ENCODE assay signal across 9 cellular contexts in the genomic region with DNA sequence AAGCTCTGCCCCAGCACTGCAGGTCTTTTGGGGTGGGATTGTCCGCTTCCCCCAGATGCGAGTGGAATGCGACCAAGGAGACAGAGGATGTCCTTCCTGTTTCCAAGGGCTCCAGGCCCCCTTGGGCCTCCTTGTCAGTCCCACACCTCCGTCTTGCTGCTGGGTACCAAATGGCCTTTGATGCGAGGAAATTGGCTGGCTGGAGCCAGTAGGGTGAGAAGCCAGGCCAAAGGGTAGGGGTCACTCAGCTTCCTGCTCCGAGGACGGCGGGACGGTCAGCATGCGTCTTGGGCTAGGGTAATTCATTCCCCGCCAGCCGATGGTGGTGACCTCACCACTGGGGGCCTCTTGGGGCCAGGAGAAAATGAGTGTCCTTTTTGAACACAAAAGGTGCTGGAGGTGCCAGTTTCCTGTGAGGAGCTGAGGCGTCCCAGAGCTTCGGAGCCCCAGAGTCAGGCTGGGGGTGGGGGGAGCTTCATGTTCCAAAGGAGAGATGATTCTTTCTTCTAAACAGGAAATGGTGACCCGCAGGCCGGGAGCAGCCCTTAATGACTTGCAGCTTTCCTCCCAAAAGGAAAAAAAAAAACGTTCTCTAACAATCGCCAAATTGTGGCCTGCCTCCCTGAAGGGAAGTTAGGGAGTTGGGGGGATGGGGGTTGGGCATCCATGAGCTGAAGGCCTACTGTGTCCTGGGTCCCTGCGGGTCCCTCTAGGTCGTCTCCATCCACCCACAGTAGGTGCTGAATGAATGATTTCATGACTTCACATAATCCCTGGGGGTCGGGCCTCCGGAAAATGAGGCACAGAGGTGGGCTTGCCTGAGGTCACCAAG. TPM values are rescaled to one million over a fixed set of nuclear protein-coding genes. Genes with fewer than 3 reads are reported as not detected.
DNase-seq lines count a peak whose midpoint lies in the region; ATAC-seq, FAIRE-seq and TF ChIP-seq lines count a peak whose summit lies in the region.
"Had no signal": no experiment of that assay in that cellular context is flagged by ENCODE, and none has a peak within 500 bp of the region (broad histone marks: within the 10 kb centered on the region; RNA-seq: fewer than 3 reads in every experiment).

No MANE protein-coding gene starts in this region.

- no peak overlapping the region for H3K27ac Mint-ChIP-seq in immature natural killer cell

- no peaks in the 10 kb centered on the region for H3K9me3 ChIP-seq in HUES6 (ENCODE audit: control insufficient read depth, insufficient read depth, low read depth, low read length)
- no peaks in the 10 kb centered on the region for H3K9me3 ChIP-seq in left lung
- H3K9me3 ChIP-seq in suprapubic skin = no peaks in the 10 kb centered on the region

- H3K36me3 Mint-ChIP-seq in immature natural killer cell = no peaks in the 10 kb centered on the region

- H3K4me3 ChIP-seq in HUES6 (ENCODE audit: low read depth, low read length) (no peak overlapping the region), left lung (no peak overlapping the region), suprapubic skin (no peak overlapping the region)

- peaks cover 70% of the 10 kb centered on the region for H3K4me1 ChIP-seq in HUES6 (ENCODE audit: control insufficient read depth, insufficient read depth, low read length)
- H3K4me1 ChIP-seq in left lung = peaks cover 24 to 47% of the 10 kb centered on the region in 2 donors
- H3K4me1 ChIP-seq in suprapubic skin = peaks cover 38% of the 10 kb centered on the region

- no peak for TF ChIP-seq CTCF in left lung (IDR thresholded peaks at IDR 0.05)
- no peak for TF ChIP-seq CTCF in suprapubic skin (IDR thresholded peaks at IDR 0.05)
- TF ChIP-seq CTCF in D721Med (IDR thresholded peaks at IDR 0.05; ENCODE audit: insufficient read depth, missing control alignments) = no peak

- H3K9me3 Mint-ChIP-seq in immature natural killer cell = no peaks in the 10 kb centered on the region

- no peak for TF ChIP-seq EP300 in suprapubic skin (IDR thresholded peaks at IDR 0.05)

- H3K27me3 ChIP-seq in HUES6 (ENCODE audit: control insufficient read depth, insufficient read depth, low read length) (no peaks in the 10 kb centered on the region), left lung (no peaks in the 10 kb centered on the region), suprapubic skin (no peaks in the 10 kb centered on the region)

- peaks cover 5 to 10% (median 7%) of the 10 kb centered on the region in 3 donors for H3K27me3 Mint-ChIP-seq in immature natural killer cell (ENCODE audit: low read depth in 3 of 3)

- WGBS in suprapubic skin = 26% methylated on average over 19 of the region's 22 CpGs

- no peak overlapping the region for H3K4me3 Mint-ChIP-seq in immature natural killer cell

- ATAC-seq in left lung = peak; percentile 27
- ATAC-seq in GM21786 (IDR thresholded peaks at IDR 0.05; ENCODE audit: unreplicated experiment) = no peak

- H3K4me1 Mint-ChIP-seq in immature natural killer cell = peaks cover 0 to 2% of the 10 kb centered on the region in 2 donors

- H3K36me3 ChIP-seq in HUES6 (ENCODE audit: control insufficient read depth, insufficient read depth, low read length) = peaks cover 28% of the 10 kb centered on the region
- peaks cover 0 to 9% of the 10 kb centered on the region in 2 donors for H3K36me3 ChIP-seq in left lung
- H3K36me3 ChIP-seq in suprapubic skin = no peaks in the 10 kb centered on the region

- no peak for TF ChIP-seq POLR2A in suprapubic skin (IDR thresholded peaks at IDR 0.05)

- H3K27ac ChIP-seq in HUES6 (ENCODE audit: low read depth, low read length) = peak overlapping the region; percentile 26; the same call in 1 of the 2 replicates
- H3K27ac ChIP-seq in cingulate gyrus (ENCODE audit: low read depth, low read length) = peak overlapping the region; percentile 55
- peak overlapping the region; percentile 75 for H3K27ac ChIP-seq in left lung
- H3K27ac ChIP-seq in suprapubic skin = peak overlapping the region; percentile 84

- no peak for FAIRE-seq in D721Med (lab: Jason Lieb, UNC)

- intact Hi-C loops in left lung (cut with DNase I) = loop anchor here in 1 of 2 donors (10.0 kb wide), 1 partner anchor 75 kb away; no protein-coding TSS in a partner anchor

- H3K9ac ChIP-seq in HUES6 (ENCODE audit: low read length) = peak overlapping the region; percentile 36

- peak; percentile 49 to 68 for DNase-seq in left lung
- peak; percentile 84 to 89 for DNase-seq in suprapubic skin (ENCODE audit: low spot score in 2 of 2)
- DNase-seq in NCI-H2227 treated with DMSO at 0.1 percent for 48 hours (lab: John Stamatoyannopoulos, UW) = no peak
- no peak for DNase-seq in D721Med (ENCODE audit: insufficient read length, low spot score)
- no peak for DNase-seq in immature natural killer cell
- DNase-seq: effector CD4-positive, alpha-beta T cell had no signal

RNA-seq across cellular contexts. Expression of a gene that starts 6.7 kb away (rescaled TPM):
- 1 to 10 TPM; 2.8 to 4.1 TPM for total RNA-seq in left lung
- total RNA-seq in suprapubic skin = 1 to 10 TPM in 3 of 4 donors, under 1 TPM in 1; 0.56 to 4.1 (median 1.4) TPM
- under 1 TPM in 2 of 3 donors, not detected in 1; 0.36 to 0.68 TPM for polyA plus RNA-seq in immature natural killer cell

RNA-seq across cellular contexts. Expression of a gene that starts 53.3 kb away (rescaled TPM):
- 10 to 100 TPM; 63.5 to 69.0 TPM for total RNA-seq in left lung
- total RNA-seq in suprapubic skin = 100 to 1,000 TPM; 134 to 150 (median 138) TPM
- polyA plus RNA-seq in immature natural killer cell = 100 to 1,000 TPM in 1 of 3 donors, 10 to 100 TPM in 2; 87.1 to 104 (median 97.6) TPM

Comparison
In these comparisons a context has a peak if more than half of its experiments do, and no peak if none do; other contexts are left out.
1. H3K27ac ChIP-seq: peak in every context shown above with its lines; median percentile 84 in suprapubic skin; 75 in left lung; 55 in cingulate gyrus; 26 in HUES6.
2. DNase-seq: peak in left lung (2 of 2) and suprapubic skin (2 of 2); none in NCI-H2227 treated with DMSO at 0.1 percent for 48 hours (single experiment), D721Med (single experiment) and immature natural killer cell (0 of 3).